In the genomic region with DNA sequence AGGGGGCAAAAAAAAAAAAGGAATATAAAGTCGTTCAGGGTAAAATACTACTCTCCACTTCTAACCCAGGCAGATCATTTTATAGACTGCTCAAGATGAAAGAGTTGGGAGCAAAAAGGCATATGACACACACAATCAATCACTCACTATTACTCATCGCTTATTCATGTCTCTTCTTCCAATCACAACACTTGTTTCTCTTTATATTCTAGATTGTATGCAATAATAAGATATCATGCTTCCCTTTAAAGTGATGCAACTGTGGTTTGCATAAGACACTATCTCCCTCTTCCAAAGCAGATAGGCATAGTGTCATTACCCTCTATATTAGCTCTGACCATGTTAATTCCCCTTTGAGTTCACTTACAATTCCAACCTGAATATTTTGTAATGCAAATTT, we compare ENCODE assay signal across 17 cellular contexts.
A peak's percentile ranks its signal among the peaks of the same experiment; 100 is the strongest.
DNase-seq lines count a peak whose midpoint lies in the region; FAIRE-seq and TF ChIP-seq lines count a peak whose summit lies in the region.
"Had no signal": no experiment of that assay in that cellular context is flagged by ENCODE, and none has a peak within 500 bp of the region (broad histone marks: within the 10 kb centered on the region; RNA-seq: fewer than 3 reads in every experiment).

No MANE protein-coding gene starts in this region.

- H3K4me1 Mint-ChIP-seq in activated naive CD4-positive, alpha-beta T cell treated with anti-CD3 and anti-CD28 coated beads for 36 hours (ENCODE audit: low read depth): no peaks in the 10 kb centered on the region
- H3K4me1 Mint-ChIP-seq: activated naive CD4-positive, alpha-beta T cell treated with anti-CD3 and anti-CD28 coated beads, Interleukin-2, amount 10 ng/mL, durations not matched to agents 7 days and 5 days; immature natural killer cell; T-helper 17 cell had no signal

- H3K27ac Mint-ChIP-seq in activated naive CD4-positive, alpha-beta T cell treated with anti-CD3 and anti-CD28 coated beads for 36 hours: no peak overlapping the region
- H3K27ac Mint-ChIP-seq: activated naive CD4-positive, alpha-beta T cell treated with anti-CD3 and anti-CD28 coated beads, Interleukin-2, amount 10 ng/mL, durations not matched to agents 7 days and 5 days; effector memory CD8-positive, alpha-beta T cell; immature natural killer cell; T-helper 17 cell had no signal

- H2BK5ac ChIP-seq in mesendoderm (ENCODE audit: low read length): no peak overlapping the region

- no peaks in the 10 kb centered on the region for H3K79me1 ChIP-seq in mesendoderm (ENCODE audit: low read length)

- H3K36me3 ChIP-seq in mesendoderm (ENCODE audit: control insufficient read depth, insufficient read depth, low read length): no peaks in the 10 kb centered on the region
- H3K36me3 ChIP-seq: BLaER1 treated with 17β-estradiol and CSF1 and Interleukin-3, amounts not matched to agents 10 nM and 100 nM had no signal

- no peak overlapping the region for H3K4me3 Mint-ChIP-seq in activated naive CD4-positive, alpha-beta T cell treated with anti-CD3 and anti-CD28 coated beads for 36 hours
- H3K4me3 Mint-ChIP-seq: activated naive CD4-positive, alpha-beta T cell treated with anti-CD3 and anti-CD28 coated beads, Interleukin-2, amount 10 ng/mL, durations not matched to agents 7 days and 5 days; effector memory CD8-positive, alpha-beta T cell; immature natural killer cell; T-helper 17 cell had no signal

- no peak overlapping the region for H4K5ac ChIP-seq in mesendoderm (ENCODE audit: low read length)

- no peaks in the 10 kb centered on the region for H3K36me3 Mint-ChIP-seq in activated naive CD4-positive, alpha-beta T cell treated with anti-CD3 and anti-CD28 coated beads for 36 hours (ENCODE audit: low read depth)
- H3K36me3 Mint-ChIP-seq: activated naive CD4-positive, alpha-beta T cell treated with anti-CD3 and anti-CD28 coated beads, Interleukin-2, amount 10 ng/mL, durations not matched to agents 7 days and 5 days; immature natural killer cell had no signal

- no peaks in the 10 kb centered on the region for H3K79me2 ChIP-seq in mesendoderm (ENCODE audit: control insufficient read depth, insufficient read depth, low read length)

- no peaks in the 10 kb centered on the region for H3K4me1 ChIP-seq in mesendoderm (ENCODE audit: control insufficient read depth, low read depth, low read length)
- H3K4me1 ChIP-seq: BLaER1 treated with 17β-estradiol and CSF1 and Interleukin-3, amounts not matched to agents 10 nM and 100 nM had no signal

- H3K56ac ChIP-seq in mesendoderm (ENCODE audit: low read length): no peak overlapping the region

- CTCF ChIA-PET in activated naive CD4-positive, alpha-beta T cell treated with anti-CD3 and anti-CD28 coated beads for 36 hours (lab: Charles Lee): no interaction called here

- intact Hi-C loops in activated naive CD4-positive, alpha-beta T cell treated with anti-CD3 and anti-CD28 coated beads for 36 hours (cut with micrococcal nuclease): no loop called here

- H3K9ac ChIP-seq in mesendoderm (ENCODE audit: low read length): no peak overlapping the region
- H3K9ac ChIP-seq: BLaER1 treated with 17β-estradiol and CSF1 and Interleukin-3, amounts not matched to agents 10 nM and 100 nM had no signal

- no peak overlapping the region for H2AK5ac ChIP-seq in mesendoderm (ENCODE audit: low read length)

- H3K4me3 ChIP-seq in choroid plexus epithelial cell (ENCODE audit: low read depth, low read length): no peak overlapping the region
- H3K4me3 ChIP-seq in skeletal muscle cell (ENCODE audit: low read depth, low read length): no peak overlapping the region
- no peak overlapping the region for H3K4me3 ChIP-seq in mesendoderm (ENCODE audit: low read length)
- H3K4me3 ChIP-seq: BLaER1 treated with 17β-estradiol and CSF1 and Interleukin-3, amounts not matched to agents 10 nM and 100 nM had no signal

- H3K4me2 ChIP-seq in mesendoderm (ENCODE audit: low read length): no peak overlapping the region
- H3K4me2 ChIP-seq: BLaER1 treated with 17β-estradiol and CSF1 and Interleukin-3, amounts not matched to agents 10 nM and 100 nM had no signal

- H3K27ac ChIP-seq in mesendoderm (ENCODE audit: low read depth, low read length): no peak overlapping the region
- H3K27ac ChIP-seq: BLaER1 treated with 17β-estradiol and CSF1 and Interleukin-3, amounts not matched to agents 10 nM and 100 nM had no signal

- no peak overlapping the region for H2BK120ac ChIP-seq in mesendoderm (ENCODE audit: low read depth, low read length)

- H3K23ac ChIP-seq in mesendoderm (ENCODE audit: low read length): no peak overlapping the region

- H2BK15ac ChIP-seq in mesendoderm (replicated peaks; ENCODE audit: low read depth): no peak overlapping the region

- peaks cover 7% of the 10 kb centered on the region for H3K9me3 Mint-ChIP-seq in activated naive CD4-positive, alpha-beta T cell treated with anti-CD3 and anti-CD28 coated beads for 36 hours

- no peaks in the 10 kb centered on the region for H3K27me3 ChIP-seq in mesendoderm (ENCODE audit: insufficient read depth, low read length, poor library complexity)
- H3K27me3 ChIP-seq: BLaER1 treated with 17β-estradiol and CSF1 and Interleukin-3, amounts not matched to agents 10 nM and 100 nM had no signal

- DNase-seq in HCEC 1CT (peak; percentile 86), RCC 7860 (ENCODE audit: low spot score) (peak; percentile 59), choroid plexus epithelial cell (ENCODE audit: low read depth) (peak; percentile 13), skeletal muscle cell (ENCODE audit: low read depth) (peak; percentile 46), NCI-H1048 (lab: John Stamatoyannopoulos, UW) (no peak), mesendoderm (no peak)
- DNase-seq in activated naive CD4-positive, alpha-beta T cell treated with anti-CD3 and anti-CD28 coated beads for 36 hours: no peak
- DNase-seq: activated CD4-positive, CD25-positive, alpha-beta regulatory T cell treated with anti-CD3 and anti-CD28 coated beads, Interleukin-2, amount 50 U/mL, for 72 hours; activated naive CD4-positive, alpha-beta T cell treated with anti-CD3 and anti-CD28 coated beads, Interleukin-2, amount 10 ng/mL, durations not matched to agents 7 days and 5 days; caudate nucleus; effector memory CD8-positive, alpha-beta T cell; glutamatergic neuron; immature natural killer cell; NCI-H187 treated with DMSO at 0.1 percent for 48 hours; NCI-H774; T-helper 17 cell had no signal

- no peaks in the 10 kb centered on the region for H3K27me3 Mint-ChIP-seq in activated naive CD4-positive, alpha-beta T cell treated with anti-CD3 and anti-CD28 coated beads for 36 hours (ENCODE audit: low read depth)
- H3K27me3 Mint-ChIP-seq: activated naive CD4-positive, alpha-beta T cell treated with anti-CD3 and anti-CD28 coated beads, Interleukin-2, amount 10 ng/mL, durations not matched to agents 7 days and 5 days; effector memory CD8-positive, alpha-beta T cell; T-helper 17 cell had no signal

- no peak for TF ChIP-seq CTCF in choroid plexus epithelial cell (conservative IDR thresholded peaks at IDR 0.05; ENCODE audit: low read depth, low read length)

- no peak overlapping the region for H3K4ac ChIP-seq in mesendoderm (ENCODE audit: low read depth, low read length)

- no peak for FAIRE-seq in RCC 7860 (lab: Jason Lieb, UNC)

- H4K8ac ChIP-seq in mesendoderm (ENCODE audit: low read depth, low read length): no peak overlapping the region

- 100% methylated on average over 1 of the region's 2 CpGs for WGBS in mesendoderm (ENCODE audit: extremely low coverage, insufficient coverage, low lambda C conversion rate)

- H3K18ac ChIP-seq in mesendoderm (ENCODE audit: low read length): no peak overlapping the region

Comparison
In these comparisons a context has a peak if more than half of its experiments do, and no peak if none do; other contexts are left out.
1. DNase-seq: peak in HCEC 1CT (single experiment), RCC 7860 (single experiment), choroid plexus epithelial cell (single experiment) and skeletal muscle cell (single experiment); none in activated naive CD4-positive, alpha-beta T cell treated with anti-CD3 and anti-CD28 coated beads for 36 hours (single experiment), NCI-H1048 (single experiment) and mesendoderm (single experiment).